In genomic region chr4:81493895-81494490, GRCh38 we compare ENCODE assay signal across 1 cellular context.
TF ChIP-seq lines count a peak whose summit lies in the region.

No MANE protein-coding gene starts in this region.

TF ChIP-seq in GM12878, 131 proteins besides CTCF, POLR2A, EP300 and RAD21 (continued from another document and continues in another):
- TF ChIP-seq IKZF2 (IDR thresholded peaks at IDR 0.05), result peak; percentile 52 to 62
- no peak for TF ChIP-seq ZNF592 (IDR thresholded peaks at IDR 0.05)
- no peak for TF ChIP-seq ZNF622 (IDR thresholded peaks at IDR 0.05)
- no peak for TF ChIP-seq MTA3 (IDR thresholded peaks at IDR 0.05; ENCODE audit: borderline replicate concordance, low read length)
- no peak for TF ChIP-seq IRF3 (IDR thresholded peaks at IDR 0.05)
- no peak for TF ChIP-seq USF2 (IDR thresholded peaks at IDR 0.05; ENCODE audit: borderline replicate concordance, low read depth, low read length)
- TF ChIP-seq SP1 (IDR thresholded peaks at IDR 0.05; ENCODE audit: low read depth, low read length), result no peak
- TF ChIP-seq EGR1 (IDR thresholded peaks at IDR 0.05; ENCODE audit: borderline replicate concordance in 1 of 2, low read depth in 2 of 2, low read length in 2 of 2), result no peak
- no peak for TF ChIP-seq SRF (IDR thresholded peaks at IDR 0.05; ENCODE audit: low read depth in 2 of 2, low read length in 2 of 2)
- TF ChIP-seq HCFC1 (IDR thresholded peaks at IDR 0.05; ENCODE audit: low read length), result no peak
- no peak for TF ChIP-seq STAT1 (conservative IDR thresholded peaks at IDR 0.05)
- no peak for TF ChIP-seq GABPA (IDR thresholded peaks at IDR 0.05; ENCODE audit: low read depth)
- no peak for TF ChIP-seq NBN (IDR thresholded peaks at IDR 0.05)
- no peak for TF ChIP-seq ZNF687 (IDR thresholded peaks at IDR 0.05)
- no peak for TF ChIP-seq CREM (IDR thresholded peaks at IDR 0.05; ENCODE audit: low read depth)
- no peak for TF ChIP-seq ZZZ3 (IDR thresholded peaks at IDR 0.05; ENCODE audit: control insufficient read depth, insufficient read length, low read depth)
- TF ChIP-seq SPI1 (IDR thresholded peaks at IDR 0.05; ENCODE audit: borderline replicate concordance, insufficient read depth, low read depth, low read length), result no peak
- no peak for TF ChIP-seq EZH2 (IDR thresholded peaks at IDR 0.05; ENCODE audit: borderline replicate concordance, control insufficient read depth, low read depth, low read length)
- TF ChIP-seq BCLAF1 (IDR thresholded peaks at IDR 0.05), result no peak
- no peak for TF ChIP-seq KLF5 (IDR thresholded peaks at IDR 0.05; ENCODE audit: partially characterized antibody)
- TF ChIP-seq YY1 (IDR thresholded peaks at IDR 0.05; ENCODE audit: low read depth, low read length), result no peak
- TF ChIP-seq SIX5 (IDR thresholded peaks at IDR 0.05; ENCODE audit: low read depth, low read length, severe bottlenecking), result no peak
- no peak for TF ChIP-seq PKNOX1 (IDR thresholded peaks at IDR 0.05)
- no peak for TF ChIP-seq TCF12 (IDR thresholded peaks at IDR 0.05; ENCODE audit: low read depth, low read length)
- TF ChIP-seq REST (IDR thresholded peaks at IDR 0.05; ENCODE audit: low read depth, low read length), result no peak
- TF ChIP-seq ZNF217 (IDR thresholded peaks at IDR 0.05), result peak; percentile 80; the same call in 1 of the 2 replicates
- no peak for TF ChIP-seq FOXK2 (IDR thresholded peaks at IDR 0.05)
- TF ChIP-seq ASH2L (IDR thresholded peaks at IDR 0.05; ENCODE audit: borderline replicate concordance, low read depth), result no peak
- TF ChIP-seq JUNB (IDR thresholded peaks at IDR 0.05), result no peak
- TF ChIP-seq USF1 (IDR thresholded peaks at IDR 0.05; ENCODE audit: borderline replicate concordance, extremely low read length, insufficient read depth, low read depth, low read length), result no peak
- no peak for TF ChIP-seq ELK1 (IDR thresholded peaks at IDR 0.05; ENCODE audit: low read depth, low read length)
- no peak for TF ChIP-seq E2F4 (IDR thresholded peaks at IDR 0.05; ENCODE audit: low read depth, low read length)
